In the genomic region with DNA sequence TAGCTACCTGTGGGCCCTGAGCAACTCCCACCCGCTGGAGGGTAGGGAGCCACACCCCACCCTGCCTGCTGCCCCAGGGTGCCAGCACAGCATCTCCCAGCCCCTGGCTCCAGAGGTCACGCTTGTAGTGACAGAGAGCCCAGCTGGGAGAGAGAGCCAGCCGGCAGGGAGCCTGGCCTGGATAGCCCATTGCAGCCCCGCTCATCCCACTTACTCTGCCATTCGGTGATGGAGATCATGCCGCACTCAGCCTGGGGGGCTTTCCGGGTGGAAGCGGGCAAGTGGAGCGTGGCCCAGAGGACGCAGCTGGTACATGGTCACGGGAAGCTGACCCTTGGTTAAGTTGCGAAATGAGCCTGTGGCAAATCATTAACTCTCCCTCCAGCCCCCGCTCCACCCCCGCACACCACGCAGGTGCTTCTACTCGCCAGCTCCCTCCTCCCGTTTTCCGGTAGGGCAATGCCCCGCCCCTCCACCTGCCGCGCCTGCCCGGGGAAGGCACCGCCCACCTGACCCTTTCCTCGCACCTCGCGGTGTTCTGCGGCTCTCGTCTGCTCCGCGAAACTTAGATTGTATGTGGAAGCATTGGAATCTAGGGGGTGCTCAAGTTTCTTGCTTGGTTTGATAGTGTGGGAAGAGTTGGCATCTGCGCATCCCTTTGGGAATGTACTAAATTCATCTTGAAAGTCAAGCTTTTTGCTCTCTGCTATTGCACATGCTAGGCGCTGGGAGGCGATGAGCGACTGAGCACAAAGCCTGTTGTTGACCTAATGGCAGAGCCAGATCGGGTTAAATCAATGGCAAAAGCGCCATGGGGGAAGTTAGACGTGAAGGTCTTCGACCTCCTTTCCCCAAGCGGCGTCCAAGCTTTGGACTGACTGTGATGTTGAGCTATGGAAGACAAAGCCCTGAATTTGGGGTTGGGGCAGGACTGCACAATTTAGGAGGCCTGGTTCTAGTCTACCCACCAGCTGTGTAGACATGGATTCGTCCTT, we compare ENCODE assay signal across 1 cellular context.
A peak's percentile ranks its signal among the peaks of the same experiment; 100 is the strongest.
TF ChIP-seq lines count a peak whose summit lies in the region.

GOLT1A (minus strand) TSS at position 321 of the 995 bp plus-strand sequence; CDS start at position 239, 82 bp downstream.

TF ChIP-seq in K562, 482 proteins besides CTCF, POLR2A, EP300 and RAD21 (continued from another document and continues in another):
- TF ChIP-seq, protein P1, sequence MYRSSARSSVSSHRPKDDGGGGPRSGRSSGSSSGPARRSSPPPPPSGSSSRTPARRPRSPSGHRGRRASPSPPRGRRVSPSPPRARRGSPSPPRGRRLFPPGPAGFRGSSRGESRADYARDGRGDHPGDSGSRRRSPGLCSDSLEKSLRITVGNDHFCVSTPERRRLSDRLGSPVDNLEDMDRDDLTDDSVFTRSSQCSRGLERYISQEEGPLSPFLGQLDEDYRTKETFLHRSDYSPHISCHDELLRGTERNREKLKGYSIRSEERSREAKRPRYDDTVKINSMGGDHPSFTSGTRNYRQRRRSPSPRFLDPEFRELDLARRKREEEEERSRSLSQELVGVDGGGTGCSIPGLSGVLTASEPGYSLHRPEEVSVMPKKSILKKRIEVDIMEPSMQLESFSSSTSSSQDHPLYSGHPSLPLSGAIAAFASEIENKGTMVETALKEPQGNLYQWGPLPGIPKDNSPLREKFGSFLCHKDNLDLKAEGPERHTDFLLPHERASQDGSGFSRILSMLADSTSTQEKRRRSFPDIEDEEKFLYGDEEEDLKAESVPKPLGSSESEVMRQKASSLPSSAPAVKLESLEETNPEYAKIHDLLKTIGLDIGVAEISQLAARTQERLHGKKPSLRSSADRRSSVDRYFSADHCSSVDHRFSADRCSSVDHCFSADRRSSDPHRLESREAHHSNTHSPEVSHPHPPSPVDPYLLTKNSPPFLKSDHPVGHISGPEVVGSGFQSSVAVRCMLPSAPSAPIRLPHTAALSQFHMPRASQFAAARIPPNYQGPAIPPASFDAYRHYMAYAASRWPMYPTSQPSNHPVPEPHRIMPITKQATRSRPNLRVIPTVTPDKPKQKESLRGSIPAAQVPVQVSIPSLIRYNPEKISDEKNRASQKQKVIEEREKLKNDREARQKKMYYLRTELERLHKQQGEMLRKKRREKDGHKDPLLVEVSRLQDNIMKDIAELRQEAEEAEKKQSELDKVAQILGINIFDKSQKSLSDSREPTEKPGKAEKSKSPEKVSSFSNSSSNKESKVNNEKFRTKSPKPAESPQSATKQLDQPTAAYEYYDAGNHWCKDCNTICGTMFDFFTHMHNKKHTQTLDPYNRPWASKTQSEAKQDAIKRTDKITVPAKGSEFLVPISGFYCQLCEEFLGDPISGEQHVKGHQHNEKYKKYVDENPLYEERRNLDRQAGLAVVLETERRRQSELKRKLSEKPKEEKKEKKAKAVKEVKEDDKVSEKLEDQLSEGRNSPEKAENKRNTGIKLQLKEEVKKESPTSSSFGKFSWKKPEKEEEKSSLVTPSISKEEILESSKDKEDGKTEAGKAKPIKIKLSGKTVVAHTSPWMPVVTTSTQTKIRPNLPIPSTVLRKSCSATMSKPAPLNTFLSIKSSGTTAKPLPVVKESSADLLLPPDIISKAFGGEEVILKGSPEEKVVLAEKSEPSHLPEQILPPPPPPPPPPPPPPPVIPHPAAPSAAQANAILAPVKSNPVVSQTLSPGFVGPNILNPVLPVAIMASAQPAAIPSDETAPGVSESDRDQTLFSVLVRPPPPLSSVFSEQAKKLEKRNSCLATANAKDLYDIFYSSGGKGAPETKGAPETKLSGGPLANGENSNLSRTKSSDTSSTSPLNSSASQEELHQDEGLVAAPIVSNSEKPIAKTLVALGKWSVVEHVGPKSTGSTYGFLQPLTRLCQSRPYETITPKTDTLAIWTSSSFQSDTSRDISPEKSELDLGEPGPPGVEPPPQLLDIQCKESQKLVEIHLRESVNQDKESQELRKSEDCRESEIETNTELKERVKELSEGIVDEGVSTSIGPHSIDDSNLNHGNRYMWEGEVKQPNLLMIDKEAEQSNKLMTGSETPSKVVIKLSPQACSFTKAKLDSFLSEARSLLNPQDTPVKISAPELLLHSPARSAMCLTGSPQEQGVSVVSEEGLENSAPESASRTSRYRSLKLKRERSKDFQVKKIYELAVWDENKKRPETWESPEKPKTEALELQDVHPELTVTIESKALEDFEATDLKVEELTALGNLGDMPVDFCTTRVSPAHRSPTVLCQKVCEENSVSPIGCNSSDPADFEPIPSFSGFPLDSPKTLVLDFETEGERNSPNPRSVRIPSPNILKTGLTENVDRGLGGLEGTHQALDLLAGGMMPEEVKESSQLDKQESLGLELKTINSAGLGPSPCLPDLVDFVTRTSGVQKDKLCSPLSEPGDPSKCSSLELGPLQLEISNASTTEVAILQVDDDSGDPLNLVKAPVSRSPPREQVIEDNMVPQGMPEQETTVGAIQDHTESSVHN (IDR thresholded peaks at IDR 0.05; ENCODE audit: borderline replicate concordance in 1 of 2, low read depth in 1 of 2) = no peak
- TF ChIP-seq SP2 (IDR thresholded peaks at IDR 0.05; ENCODE audit: extremely low read depth, low read depth, low read length, poor library complexity, severe bottlenecking) (no peak), DIDO1 (tag; IDR thresholded peaks at IDR 0.05; ENCODE audit: low read depth) (no peak), GTF2A2 (tag; IDR thresholded peaks at IDR 0.05) (no peak), TRIM28 (IDR thresholded peaks at IDR 0.05) (no peak), NFYB (IDR thresholded peaks at IDR 0.05; ENCODE audit: extremely low read depth, insufficient read length) (no peak), GTF2E2 (tag; IDR thresholded peaks at IDR 0.05) (no peak), POLR2H (tag; IDR thresholded peaks at IDR 0.05; ENCODE audit: low read depth) (no peak), TOE1 (IDR thresholded peaks at IDR 0.05; ENCODE audit: borderline replicate concordance) (no peak), TOE1 (CRISPR knock-in tag; IDR thresholded peaks at IDR 0.05; ENCODE audit: borderline replicate concordance, low read depth) (0 out of 2 replicates have a peak, but pooled peaks have one; percentile 49), ETV6 (IDR thresholded peaks at IDR 0.05; ENCODE audit: borderline replicate concordance in 1 of 2, low read depth in 2 of 2, low read length in 1 of 2) (no peak), ETV6 (CRISPR knock-in tag; IDR thresholded peaks at IDR 0.05; ENCODE audit: borderline replicate concordance) (0 out of 2 replicates have a peak, but pooled peaks have one; percentile 22), ZNF384 (IDR thresholded peaks at IDR 0.05; ENCODE audit: low read depth, low read length) (no peak), RBM39 (optimal IDR thresholded peaks at IDR 0.05; ENCODE audit: low read depth, low read length) (no peak), CHD2 (IDR thresholded peaks at IDR 0.05; ENCODE audit: low read depth, low read length) (peak; percentile 62), ZBTB12 (CRISPR knock-in tag; IDR thresholded peaks at IDR 0.05) (no peak), EZH2 (IDR thresholded peaks at IDR 0.05; ENCODE audit: borderline replicate concordance, low read depth, low read length) (no peak), RCOR1 (IDR thresholded peaks at IDR 0.05; ENCODE audit: borderline replicate concordance in 1 of 2, low read depth in 2 of 2, low read length in 2 of 2) (peak in 1 of 2 experiments; percentile 57; a peak in 2 of 4 replicates), ATF7 (IDR thresholded peaks at IDR 0.05) (0 out of 2 replicates have a peak, but pooled peaks have one; percentile 27), NFRKB (IDR thresholded peaks at IDR 0.05; ENCODE audit: low read depth) (no peak), XRCC5 (IDR thresholded peaks at IDR 0.05; ENCODE audit: low read depth, low read length) (no peak), MECOM (CRISPR knock-in tag; IDR thresholded peaks at IDR 0.05) (no peak), ATF6 (CRISPR knock-in tag; IDR thresholded peaks at IDR 0.05) (no peak), RBM25 (IDR thresholded peaks at IDR 0.05; ENCODE audit: low read depth, low read length, severe bottlenecking) (no peak), ZNF121 (CRISPR knock-in tag; conservative IDR thresholded peaks at IDR 0.05) (no peak), CHCHD3 (CRISPR knock-in tag; IDR thresholded peaks at IDR 0.05) (no peak), CUX1 (CRISPR knock-in tag; IDR thresholded peaks at IDR 0.05) (no peak), DEAF1 (CRISPR knock-in tag; IDR thresholded peaks at IDR 0.05) (peak; percentile 88)
- TF ChIP-seq, protein P2, sequence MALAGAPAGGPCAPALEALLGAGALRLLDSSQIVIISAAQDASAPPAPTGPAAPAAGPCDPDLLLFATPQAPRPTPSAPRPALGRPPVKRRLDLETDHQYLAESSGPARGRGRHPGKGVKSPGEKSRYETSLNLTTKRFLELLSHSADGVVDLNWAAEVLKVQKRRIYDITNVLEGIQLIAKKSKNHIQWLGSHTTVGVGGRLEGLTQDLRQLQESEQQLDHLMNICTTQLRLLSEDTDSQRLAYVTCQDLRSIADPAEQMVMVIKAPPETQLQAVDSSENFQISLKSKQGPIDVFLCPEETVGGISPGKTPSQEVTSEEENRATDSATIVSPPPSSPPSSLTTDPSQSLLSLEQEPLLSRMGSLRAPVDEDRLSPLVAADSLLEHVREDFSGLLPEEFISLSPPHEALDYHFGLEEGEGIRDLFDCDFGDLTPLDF (CRISPR knock-in tag; IDR thresholded peaks at IDR 0.05) = no peak
